In the genomic region with DNA sequence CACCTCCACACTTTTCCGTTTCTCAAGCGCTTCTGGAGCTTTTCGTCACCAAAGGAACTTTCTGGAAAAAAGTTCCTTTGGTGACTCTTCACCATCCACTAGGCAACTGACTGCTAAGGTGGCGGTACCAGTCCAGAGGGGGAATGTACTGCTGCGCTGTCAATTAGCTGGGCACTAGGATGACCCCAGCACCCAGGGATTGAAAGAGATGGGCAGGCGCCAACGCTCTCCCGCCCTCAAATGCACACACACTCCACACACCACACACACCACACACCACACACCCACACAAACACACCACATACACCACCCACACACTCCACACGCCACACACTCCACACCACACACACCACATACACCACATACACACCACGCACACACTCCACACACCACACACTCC, we compare ENCODE assay signal across 17 cellular contexts. TPM values are rescaled to one million over a fixed set of nuclear protein-coding genes. Genes with fewer than 3 reads are reported as not detected.
A peak's percentile ranks its signal among the peaks of the same experiment; 100 is the strongest.
DNase-seq lines count a peak whose midpoint lies in the region; TF ChIP-seq lines count a peak whose summit lies in the region.
"Had no signal": no experiment of that assay in that cellular context is flagged by ENCODE, and none has a peak within 500 bp of the region (broad histone marks: within the 10 kb centered on the region; RNA-seq: fewer than 3 reads in every experiment).

No MANE protein-coding gene starts in this region.

- H3K27me3 ChIP-seq in HUES6 (ENCODE audit: control insufficient read depth, insufficient read depth, low read length) = peaks cover 96% of the 10 kb centered on the region
- H3K27me3 ChIP-seq in osteoblast (ENCODE audit: insufficient read depth, low read length) = no peaks in the 10 kb centered on the region

- H3K4me1 Mint-ChIP-seq in glutamatergic neuron (ENCODE audit: low read depth, unreplicated experiment) = peaks cover 9% of the 10 kb centered on the region
- H3K4me1 Mint-ChIP-seq in progenitor cell of endocrine pancreas (ENCODE audit: low read depth) = peaks cover 20% of the 10 kb centered on the region

- no peaks in the 10 kb centered on the region for H4K20me1 ChIP-seq in osteoblast (ENCODE audit: insufficient read depth, low read length)

- peak overlapping the region; percentile 75 for H2AFZ ChIP-seq in osteoblast (ENCODE audit: low read length)

- H3K4me3 Mint-ChIP-seq in glutamatergic neuron (ENCODE audit: unreplicated experiment) = peak overlapping the region; percentile 76
- no peak overlapping the region for H3K4me3 Mint-ChIP-seq in progenitor cell of endocrine pancreas (ENCODE audit: low read depth)
- H3K4me3 Mint-ChIP-seq: B cell; CD8-positive, alpha-beta T cell had no signal

- peak overlapping the region; percentile 0; the same call in 1 of the 2 replicates for H3K9ac ChIP-seq in ES-I3 (ENCODE audit: low read depth, low read length)
- H3K9ac ChIP-seq in HUES6 (ENCODE audit: low read length) = no peak overlapping the region

- TF ChIP-seq CTCF in glutamatergic neuron (IDR thresholded peaks at IDR 0.05; ENCODE audit: partially characterized antibody, unreplicated experiment) (no peak), osteoblast (IDR thresholded peaks at IDR 0.05; ENCODE audit: extremely low read depth, low read depth, low read length) (no peak), progenitor cell of endocrine pancreas (IDR thresholded peaks at IDR 0.05; ENCODE audit: unreplicated experiment) (no peak)

- H3K36me3 Mint-ChIP-seq in glutamatergic neuron (ENCODE audit: unreplicated experiment) = peaks cover 7% of the 10 kb centered on the region
- H3K36me3 Mint-ChIP-seq in progenitor cell of endocrine pancreas (ENCODE audit: insufficient read depth) = no peaks in the 10 kb centered on the region

- H3K27ac Mint-ChIP-seq in glutamatergic neuron (ENCODE audit: unreplicated experiment) = no peak overlapping the region
- H3K27ac Mint-ChIP-seq in progenitor cell of endocrine pancreas = no peak overlapping the region
- H3K27ac Mint-ChIP-seq: B cell; CD8-positive, alpha-beta T cell had no signal

- H3K4me2 ChIP-seq in osteoblast (ENCODE audit: insufficient read depth, low read length) = peak overlapping the region; percentile 65

- no peaks in the 10 kb centered on the region for H3K4me1 ChIP-seq in ES-I3 (ENCODE audit: insufficient read depth, low read length)
- no peaks in the 10 kb centered on the region for H3K4me1 ChIP-seq in HUES6 (ENCODE audit: control insufficient read depth, insufficient read depth, low read length)
- H3K4me1 ChIP-seq in osteoblast (ENCODE audit: insufficient read depth, low read length) = no peaks in the 10 kb centered on the region
- H3K4me1 ChIP-seq: HAP-1 had no signal

- H3K27ac ChIP-seq in HUES6 (ENCODE audit: low read depth, low read length) (no peak overlapping the region), osteoblast (ENCODE audit: low read depth, low read length) (no peak overlapping the region)

- DNase-seq in glutamatergic neuron (no peak), osteoblast (ENCODE audit: insufficient read length, low spot score, missing footprints) (no peak), A172 (ENCODE audit: low spot score) (no peak), progenitor cell of endocrine pancreas (ENCODE audit: low spot score, unreplicated experiment) (no peak), retina (no peak)
- DNase-seq: CD8-positive, alpha-beta T cell; MV-4-11; NCI-H1417 treated with DMSO at 0.1 percent for 48 hours; NCI-H2029; NCI-H2171 treated with DMSO at 0.1 percent for 48 hours; NCI-H774; SHP77 had no signal

- no peaks in the 10 kb centered on the region for H3K79me2 ChIP-seq in osteoblast (ENCODE audit: insufficient read depth, low read length)

- H3K27me3 Mint-ChIP-seq in glutamatergic neuron (ENCODE audit: unreplicated experiment) (peaks cover 14% of the 10 kb centered on the region), progenitor cell of endocrine pancreas (peaks cover 62% of the 10 kb centered on the region)

- H3K9me3 Mint-ChIP-seq in glutamatergic neuron (ENCODE audit: unreplicated experiment) (peaks cover 12% of the 10 kb centered on the region), progenitor cell of endocrine pancreas (ENCODE audit: low read depth) (no peaks in the 10 kb centered on the region)
- H3K9me3 Mint-ChIP-seq: CD8-positive, alpha-beta T cell had no signal

- H3K9me3 ChIP-seq in ES-I3 (ENCODE audit: control insufficient read depth, insufficient read depth, low read length) (peaks cover 2% of the 10 kb centered on the region; the same call in 1 of the 2 replicates), HUES6 (ENCODE audit: control insufficient read depth, insufficient read depth, low read depth, low read length) (no peaks in the 10 kb centered on the region), osteoblast (ENCODE audit: low read depth, low read length) (no peaks in the 10 kb centered on the region)
- H3K9me3 ChIP-seq: HAP-1 had no signal

- H3K36me3 ChIP-seq in ES-I3 (ENCODE audit: insufficient read depth, low read length) (no peaks in the 10 kb centered on the region), HUES6 (ENCODE audit: control insufficient read depth, insufficient read depth, low read length) (no peaks in the 10 kb centered on the region), osteoblast (ENCODE audit: insufficient read depth, low read length) (no peaks in the 10 kb centered on the region)
- H3K36me3 ChIP-seq: HAP-1 had no signal

- H3K4me3 ChIP-seq in HUES6 (ENCODE audit: low read depth, low read length) = peak overlapping the region; percentile 2; the same call in 1 of the 2 replicates
- H3K4me3 ChIP-seq in osteoblast (ENCODE audit: insufficient read depth, low read length) = peak overlapping the region; percentile 57
- H3K4me3 ChIP-seq: HAP-1 had no signal

RNA-seq across cellular contexts. Expression of a gene that starts 10.4 kb away (rescaled TPM):
- total RNA-seq in glutamatergic neuron (ENCODE audit: unreplicated experiment) = 16.6 TPM
- 3.6 and 5.0 TPM in 2 replicates for total RNA-seq in osteoblast
- total RNA-seq in A172 (2014; rRNA removed; shearing (Covaris generic)) = 3.2 and 3.4 TPM in 2 replicates
- total RNA-seq in progenitor cell of endocrine pancreas = 0.31 and 0.38 TPM in 2 replicates

RNA-seq across cellular contexts. Expression of a gene that starts 58.8 kb away (rescaled TPM):
- total RNA-seq in glutamatergic neuron (ENCODE audit: unreplicated experiment) = not detected
- 7.7 and 10.5 TPM in 2 replicates for total RNA-seq in osteoblast
- 0.91 and 1.5 TPM in 2 replicates for total RNA-seq in A172 (2014; rRNA removed; shearing (Covaris generic))
- total RNA-seq in progenitor cell of endocrine pancreas = 0.14 and 0.64 TPM in 2 replicates
- total RNA-seq: B cell, NCI-H460 had no signal
